In genomic region chr9:965497-965896, GRCh38 we compare ENCODE assay signal across 18 cellular contexts. TPM values are rescaled to one million over a fixed set of nuclear protein-coding genes. Genes with fewer than 3 reads are reported as not detected.
DNase-seq lines count a peak whose midpoint lies in the region; ATAC-seq and TF ChIP-seq lines count a peak whose summit lies in the region.
"Had no signal": no experiment of that assay in that cellular context is flagged by ENCODE, and none has a peak within 500 bp of the region (broad histone marks: within the 10 kb centered on the region; RNA-seq: fewer than 3 reads in every experiment).

No MANE protein-coding gene starts in this region.

- H2AK5ac ChIP-seq in neuronal stem cell (ENCODE audit: low read depth, low read length): no peak overlapping the region

- no peak overlapping the region for H4K91ac ChIP-seq in neuronal stem cell (ENCODE audit: low read depth, low read length, poor library complexity)

- H3K18ac ChIP-seq in neuronal stem cell (ENCODE audit: low read length): peak overlapping the region; percentile 85

- no peak overlapping the region for H4K8ac ChIP-seq in neuronal stem cell (ENCODE audit: low read depth, low read length)

- peaks cover 94% of the 10 kb centered on the region for H3K27me3 ChIP-seq in RWPE2 (ENCODE audit: insufficient read depth, poor library complexity, severe bottlenecking)
- peaks cover 11 to 89% (median 18%) of the 10 kb centered on the region in 3 experiments for H3K27me3 ChIP-seq in neuronal stem cell (ENCODE audit: control insufficient read depth in 3 of 3, insufficient read depth in 3 of 3, low read depth in 1 of 3, low read length in 3 of 3)
- peaks cover 10 to 100% (median 81%) of the 10 kb centered on the region in 7 donors for H3K27me3 ChIP-seq in spleen (replicated peaks in 1 of 7)
- peaks cover 0 to 21% of the 10 kb centered on the region in 2 donors for H3K27me3 ChIP-seq in body of pancreas

- H3K9ac ChIP-seq in neuronal stem cell (ENCODE audit: low read depth, low read length, poor library complexity): no peak overlapping the region
- H3K9ac ChIP-seq: GM23248 had no signal

- no peaks in the 10 kb centered on the region for H3K9me3 ChIP-seq in RWPE2 (ENCODE audit: severe bottlenecking)
- H3K9me3 ChIP-seq in neuronal stem cell (replicated peaks in 1 of 2; ENCODE audit: control insufficient read depth in 2 of 2, insufficient read depth in 1 of 2, low read depth in 1 of 2, low read length in 2 of 2): no peaks in the 10 kb centered on the region
- no peaks in the 10 kb centered on the region for H3K9me3 ChIP-seq in spleen
- H3K9me3 ChIP-seq in body of pancreas: no peaks in the 10 kb centered on the region
- H3K9me3 ChIP-seq: A549, HAP-1 had no signal

- TF ChIP-seq CTCF in RWPE2 (IDR thresholded peaks at IDR 0.05; ENCODE audit: poor library complexity, severe bottlenecking) (no peak), spleen (IDR thresholded peaks at IDR 0.05 in 8 of 11, conservative IDR thresholded peaks at IDR 0.05 in 3 of 11) (no peak), body of pancreas (IDR thresholded peaks at IDR 0.05) (no peak)

- no peak overlapping the region for H3K4me2 ChIP-seq in neuronal stem cell (ENCODE audit: insufficient read depth, low read length, poor library complexity, severe bottlenecking)
- H3K4me2 ChIP-seq: A549 had no signal

- H3K36me3 ChIP-seq in RWPE2 (ENCODE audit: low read depth): no peaks in the 10 kb centered on the region
- H3K36me3 ChIP-seq in neuronal stem cell (replicated peaks in 1 of 2; ENCODE audit: control insufficient read depth in 2 of 2, insufficient read depth in 2 of 2, low read length in 2 of 2): no peaks in the 10 kb centered on the region
- H3K36me3 ChIP-seq in spleen: no peaks in the 10 kb centered on the region
- H3K36me3 ChIP-seq in body of pancreas (replicated peaks in 1 of 2; ENCODE audit: insufficient read depth in 1 of 2, low read depth in 2 of 2): no peaks in the 10 kb centered on the region
- H3K36me3 ChIP-seq: HAP-1 had no signal

- H3K4me1 ChIP-seq in RWPE2 (ENCODE audit: insufficient read depth, poor library complexity, severe bottlenecking) (no peaks in the 10 kb centered on the region), neuronal stem cell (ENCODE audit: control insufficient read depth in 2 of 2, insufficient read depth in 1 of 2, low read depth in 1 of 2, low read length in 2 of 2) (peaks cover 0 to 23% of the 10 kb centered on the region in 2 donors), spleen (peaks cover 0 to 23% (median 12%) of the 10 kb centered on the region in 6 donors), body of pancreas (peaks cover 5% of the 10 kb centered on the region)
- H3K4me1 ChIP-seq: A549, HAP-1 had no signal

- TF ChIP-seq POLR2A in spleen (IDR thresholded peaks at IDR 0.05) (no peak), body of pancreas (IDR thresholded peaks at IDR 0.05) (no peak)

- no peak overlapping the region for H3K4ac ChIP-seq in neuronal stem cell (ENCODE audit: low read length)

- H3K27ac ChIP-seq in RWPE2 (ENCODE audit: poor library complexity, severe bottlenecking): no peak overlapping the region
- peak overlapping the region; percentile 38 for H3K27ac ChIP-seq in neuronal stem cell (replicated peaks; ENCODE audit: low read length)
- H3K27ac ChIP-seq in spleen: no peak overlapping the region
- H3K27ac ChIP-seq in body of pancreas: no peak overlapping the region
- H3K27ac ChIP-seq: 22Rv1, A549, GM23248 had no signal

- no peak overlapping the region for H2BK15ac ChIP-seq in neuronal stem cell (ENCODE audit: low read length)

- H2BK12ac ChIP-seq in neuronal stem cell (ENCODE audit: low read length): no peak overlapping the region

- H3K23ac ChIP-seq in neuronal stem cell (ENCODE audit: low read depth, low read length, poor library complexity): no peak overlapping the region

- WGBS in neuronal stem cell (ENCODE audit: extremely low coverage in 2 of 2, insufficient read length in 2 of 2, insufficient replicate concordance in 1 of 2), 2 donors: no CpG with 5 or more reads among the region's 4 CpGs
- 18 to 27% (median 24%) methylated on average over 4 of the region's 4 CpGs for WGBS in spleen, 5 donors
- WGBS in body of pancreas, 2 donors: 19 to 27% methylated on average over 4 of the region's 4 CpGs

- no peak overlapping the region for H2BK5ac ChIP-seq in neuronal stem cell (ENCODE audit: low read length)

- no peak overlapping the region for H3K14ac ChIP-seq in neuronal stem cell (ENCODE audit: low read length)

- intact Hi-C loops in spleen (cut with DNase I; ENCODE audit: low total_unique reads) (no loop called here), body of pancreas (cut with DNase I) (no loop called here)

- H2AFZ ChIP-seq in neuronal stem cell (ENCODE audit: low read length): no peak overlapping the region
- H2AFZ ChIP-seq: GM23248 had no signal

- H3K79me1 ChIP-seq in neuronal stem cell (ENCODE audit: low read depth, low read length): peaks cover 1% of the 10 kb centered on the region

- H2BK120ac ChIP-seq in neuronal stem cell (ENCODE audit: low read depth, low read length): no peak overlapping the region

- peak; percentile 58 for DNase-seq in DMS153 (lab: John Stamatoyannopoulos, UW)
- DNase-seq in DMS153 treated with DMSO at 0.1 percent for 48 hours (lab: John Stamatoyannopoulos, UW; ENCODE audit: unreplicated experiment): no peak
- DNase-seq in RWPE2 (ENCODE audit: low spot score): no peak
- no peak for DNase-seq in neuronal stem cell (ENCODE audit: low spot score)
- no peak for DNase-seq in spleen
- DNase-seq in body of pancreas: no peak
- DNase-seq in NCI-H1436 (lab: John Stamatoyannopoulos, UW): no peak
- DNase-seq: AML-193; Calu3; CD4-positive, alpha-beta memory T cell; GM23248 had no signal

- ATAC-seq in RWPE2 (ENCODE audit: low read depth) (0 out of 3 replicates have a peak, but pooled peaks have one; percentile 21), body of pancreas (no peak)
- ATAC-seq: A549 had no signal

- H3K4me3 ChIP-seq in RWPE2 (ENCODE audit: severe bottlenecking) (no peak overlapping the region), neuronal stem cell (ENCODE audit: low read length in 2 of 2) (no peak overlapping the region), spleen (no peak overlapping the region), body of pancreas (no peak overlapping the region)
- H3K4me3 ChIP-seq: A549, GM23248, HAP-1 had no signal

RNA-seq across cellular contexts. Expression of gene DMRT3, which starts 11.0 kb away (rescaled TPM):
- polyA plus RNA-seq in neuronal stem cell (2013, experiment 1 of 2): 0.91 TPM
- 0.75 TPM for polyA plus RNA-seq in neuronal stem cell (2013, experiment 2 of 2)
- not detected for total RNA-seq in spleen
- polyA plus RNA-seq in spleen: not detected
- not detected for total RNA-seq in body of pancreas
- total RNA-seq: Calu3; CD4-positive, alpha-beta memory T cell; GM23248; H4; HT-29 had no signal
- polyA plus RNA-seq: A549; BJ; CD14-positive monocyte; CD4-positive, alpha-beta memory T cell; GM23248 had no signal
